ENCODE assay signal across 17 cellular contexts in genomic region chr20:51034461-51034860, GRCh38. TPM values are rescaled to one million over a fixed set of nuclear protein-coding genes. Genes with fewer than 3 reads are reported as not detected.
A peak's percentile ranks its signal among the peaks of the same experiment; 100 is the strongest.
DNase-seq lines count a peak whose midpoint lies in the region; ATAC-seq, FAIRE-seq and TF ChIP-seq lines count a peak whose summit lies in the region.
"Had no signal": no experiment of that assay in that cellular context is flagged by ENCODE, and none has a peak within 500 bp of the region (broad histone marks: within the 10 kb centered on the region; RNA-seq: fewer than 3 reads in every experiment).

No MANE protein-coding gene starts in this region.

- in situ Hi-C loops in IMR-90 (cut with MboI; ENCODE audit: low sequenced_read_pairs) = no loop called here
- in situ Hi-C loops in K562 (cut with MboI) = no loop called here

- peaks cover 0 to 41% (median 35%) of the 10 kb centered on the region in 3 donors for H3K27me3 Mint-ChIP-seq in naive B cell

- H3K79me1 ChIP-seq in IMR-90 (ENCODE audit: low read depth in 1 of 2, low read length in 2 of 2) = no peaks in the 10 kb centered on the region

- DNase-seq in IMR-90 (no peak), K562 (ENCODE audit: extremely low read depth in 1 of 4, low spot score in 3 of 4) (no peak), naive B cell (no peak), activated gamma-delta T cell (lab: John Stamatoyannopoulos, UW) (no peak), caudate nucleus (lab: John Stamatoyannopoulos, UW) (no peak)
- no peak for DNase-seq in stimulated activated CD4-positive, alpha-beta T cell treated with anti-CD3 and anti-CD28 coated beads, Interleukin-4, amount 100 ng/mL, for 24 hours
- DNase-seq: effector memory CD8-positive, alpha-beta T cell; left colon; NCI-H146; ovary; SHP77; testis had no signal

- H3K9me3 Mint-ChIP-seq in naive B cell = peaks cover 0 to 4% (median 2%) of the 10 kb centered on the region in 7 donors
- H3K9me3 Mint-ChIP-seq: effector memory CD8-positive, alpha-beta T cell had no signal

- peak overlapping the region; percentile 79 for H2AK5ac ChIP-seq in IMR-90 (ENCODE audit: low read depth, low read length)

- H3K9ac ChIP-seq in BLaER1 (peak overlapping the region; percentile 72), IMR-90 (ENCODE audit: low read depth, low read length) (no peak overlapping the region), K562 (ENCODE audit: insufficient read depth in 1 of 2, low read depth in 2 of 2, low read length in 2 of 2) (no peak overlapping the region)

- H3K4me2 ChIP-seq in BLaER1 (peak overlapping the region; percentile 91), IMR-90 (ENCODE audit: low read depth, low read length) (no peak overlapping the region), K562 (ENCODE audit: insufficient read depth, low read length) (no peak overlapping the region)

- H3K79me2 ChIP-seq in K562 (ENCODE audit: control insufficient read depth, insufficient read depth, low read length) = no peaks in the 10 kb centered on the region

- H3K4me1 ChIP-seq in BLaER1 (peaks cover 57% of the 10 kb centered on the region), IMR-90 (ENCODE audit: control insufficient read depth, insufficient read depth, low read length) (peaks cover 10% of the 10 kb centered on the region), K562 (replicated peaks in 1 of 2; ENCODE audit: control insufficient read depth in 2 of 2, insufficient read depth in 2 of 2, low read length in 2 of 2) (peaks cover 0 to 22% of the 10 kb centered on the region in 2 experiments; a peak in 3 of 5 replicates)
- H3K4me1 ChIP-seq: testis had no signal

- peak overlapping the region in 4 of 6 donors; percentile 2 to 91 (median 66) for H3K27ac Mint-ChIP-seq in naive B cell
- H3K27ac Mint-ChIP-seq: activated CD4-positive, alpha-beta T cell treated with anti-CD3 and anti-CD28 coated beads for 36 hours; effector memory CD8-positive, alpha-beta T cell; T-helper 2 cell treated with Interferon-gamma antibody and Interleukin-4, amounts not matched to agents 5 μg/mL and 100 μg/mL, for 36 hours had no signal

- TF ChIP-seq CTCF in IMR-90 (conservative IDR thresholded peaks at IDR 0.05; ENCODE audit: low read depth, low read length) (no peak), K562 (IDR thresholded peaks at IDR 0.05 in 2 of 3, conservative IDR thresholded peaks at IDR 0.05 in 1 of 3; ENCODE audit: insufficient read depth in 2 of 3, low read depth in 1 of 3, low read length in 3 of 3) (no peak)

- peak overlapping the region; percentile 98; the same call in 2 of the 3 replicates for H2BK15ac ChIP-seq in IMR-90 (ENCODE audit: low read depth, low read length)

- H2BK20ac ChIP-seq in IMR-90 (ENCODE audit: low read depth, low read length) = peak overlapping the region; percentile 98

- peak overlapping the region; percentile 36; the same call in 1 of the 2 replicates for H3K4me3 ChIP-seq in BLaER1
- no peak overlapping the region for H3K4me3 ChIP-seq in IMR-90 (ENCODE audit: insufficient read depth, low read depth, low read length)
- H3K4me3 ChIP-seq in K562 = no peak overlapping the region
- H3K4me3 ChIP-seq: ovary, testis had no signal

- H2BK120ac ChIP-seq in IMR-90 (ENCODE audit: low read depth, low read length) = peak overlapping the region; percentile 96

- no TSS peak for BruUV-seq in IMR-90 (replicated peaks; lab: Mats Ljungman, UMichigan)
- no TSS peak for BruUV-seq in K562 (replicated peaks; lab: Mats Ljungman, UMichigan)

- H4K8ac ChIP-seq in IMR-90 (ENCODE audit: low read depth in 2 of 2, low read length in 2 of 2) = peak overlapping the region; percentile 62 to 80

- 0 out of 2 replicates have a peak overlapping the region, but pooled peaks have one; percentile 22 for H3K56ac ChIP-seq in IMR-90 (ENCODE audit: extremely low read depth, insufficient read depth, low read length)

- H2AFZ ChIP-seq in IMR-90 (replicated peaks; ENCODE audit: low read length, poor library complexity) (peak overlapping the region; percentile 11), K562 (ENCODE audit: low read depth, low read length) (no peak overlapping the region)

- peak overlapping the region; percentile 22 for H2BK5ac ChIP-seq in IMR-90 (ENCODE audit: low read depth, low read length, poor library complexity, severe bottlenecking)

- peak overlapping the region in 6 of 8 donors; percentile 53 to 85 (median 80) for H3K4me3 Mint-ChIP-seq in naive B cell
- H3K4me3 Mint-ChIP-seq: activated CD4-positive, alpha-beta T cell treated with anti-CD3 and anti-CD28 coated beads for 36 hours; effector memory CD8-positive, alpha-beta T cell; T-helper 2 cell treated with Interferon-gamma antibody and Interleukin-4, amounts not matched to agents 5 μg/mL and 100 μg/mL, for 36 hours had no signal

- no peaks in the 10 kb centered on the region for H3K36me3 Mint-ChIP-seq in naive B cell

- intact Hi-C loops in IMR-90 (cut with micrococcal nuclease) (no loop called here), K562 (cut with micrococcal nuclease) (no loop called here)

- H3K4ac ChIP-seq in IMR-90 (ENCODE audit: low read depth, low read length) = peak overlapping the region; percentile 94

- H3K27ac ChIP-seq in BLaER1 = peak overlapping the region; percentile 90
- peak overlapping the region; percentile 33 for H3K27ac ChIP-seq in IMR-90 (ENCODE audit: insufficient read depth, low read length)
- H3K27ac ChIP-seq in K562 (ENCODE audit: extremely low read depth, low read depth, low read length) = no peak overlapping the region
- H3K27ac ChIP-seq in caudate nucleus (ENCODE audit: low read depth, low read length) = no peak overlapping the region
- H3K27ac ChIP-seq: ovary, testis had no signal

- H3K27me3 ChIP-seq in BLaER1 = no peaks in the 10 kb centered on the region
- peaks cover 7% of the 10 kb centered on the region; the same call in 1 of the 2 replicates for H3K27me3 ChIP-seq in IMR-90 (ENCODE audit: control insufficient read depth, insufficient read depth, low read length)
- peaks cover 2 to 16% of the 10 kb centered on the region in 2 experiments; a peak in 2 of 5 replicates for H3K27me3 ChIP-seq in K562 (ENCODE audit: control insufficient read depth in 2 of 2, insufficient read depth in 2 of 2, low read length in 2 of 2)
- H3K27me3 ChIP-seq: ovary, testis had no signal

- peak overlapping the region; percentile 82 for H3K14ac ChIP-seq in IMR-90 (replicated peaks; ENCODE audit: low read depth, low read length)

- dilution Hi-C loops in IMR-90 (cut with HindIII; ENCODE audit: low sequenced_read_pairs, unreplicated experiment) = no loop called here

- TF ChIP-seq POLR2A in IMR-90 (IDR thresholded peaks at IDR 0.05; ENCODE audit: low read depth, low read length) (no peak), K562 (conservative IDR thresholded peaks at IDR 0.05) (no peak)

- WGBS in IMR-90 (ENCODE audit: extremely low coverage in 2 of 2, insufficient read length in 1 of 2), 2 experiments = no CpG with 5 or more reads among the region's 2 CpGs
- WGBS in K562 (ENCODE audit: insufficient coverage, low coverage, missing lambda C conversion rate) = 5% methylated on average over 2 of the region's 2 CpGs

- H3K18ac ChIP-seq in IMR-90 (ENCODE audit: low read depth, low read length) = peak overlapping the region; percentile 79

- CTCF ChIA-PET in IMR-90 (lab: Yijun Ruan, JAX) (interaction anchor here (0.6 kb wide), 1 partner anchor 39 kb away, joined by 4 read pairs; no protein-coding TSS in a partner anchor), K562 (lab: Yijun Ruan, JAX; ENCODE audit: low intra/inter-chr PET ratio) (no interaction called here)

- H3K9me1 ChIP-seq in IMR-90 (ENCODE audit: insufficient read depth, low read length) (peaks cover 14% of the 10 kb centered on the region), K562 (ENCODE audit: control insufficient read depth, insufficient read depth, low read length) (no peaks in the 10 kb centered on the region)

- TF ChIP-seq RAD21 in IMR-90 (IDR thresholded peaks at IDR 0.05; ENCODE audit: low read length) = no peak
- TF ChIP-seq RAD21 in K562 (CRISPR knock-in tag; conservative IDR thresholded peaks at IDR 0.05 in 1 of 2, IDR thresholded peaks at IDR 0.05 in 1 of 2) = no peak

- peaks cover 8% of the 10 kb centered on the region; the same call in 1 of the 2 replicates for H3K9me3 ChIP-seq in BLaER1
- no peaks in the 10 kb centered on the region for H3K9me3 ChIP-seq in IMR-90 (ENCODE audit: control insufficient read depth, insufficient read depth, low read length)
- H3K9me3 ChIP-seq in K562 (replicated peaks; ENCODE audit: control insufficient read depth, insufficient read depth, low read depth, low read length) = no peaks in the 10 kb centered on the region
- H3K9me3 ChIP-seq: ovary, testis had no signal

- no peaks in the 10 kb centered on the region for H4K20me1 ChIP-seq in BLaER1
- H4K20me1 ChIP-seq in IMR-90 (ENCODE audit: insufficient read depth, low read length) = no peaks in the 10 kb centered on the region
- no peaks in the 10 kb centered on the region for H4K20me1 ChIP-seq in K562 (replicated peaks; ENCODE audit: control insufficient read depth, insufficient read depth, low read length)

- no peak for FAIRE-seq in K562 (lab: Jason Lieb, UNC)
- FAIRE-seq: GM18507 had no signal

- H2AK9ac ChIP-seq in IMR-90 (replicated peaks; ENCODE audit: low read depth, low read length, poor library complexity) = peak overlapping the region; percentile 4

- H4K91ac ChIP-seq in IMR-90 (ENCODE audit: insufficient read depth, low read depth, low read length) = peak overlapping the region; percentile 85

- H4K5ac ChIP-seq in IMR-90 (ENCODE audit: low read depth, low read length) = peak overlapping the region; percentile 91

- peaks cover 26 to 70% (median 27%) of the 10 kb centered on the region in 3 donors for H3K4me1 Mint-ChIP-seq in naive B cell

- POLR2A ChIA-PET in IMR-90 (lab: Charles Lee; ENCODE audit: unreplicated experiment) (no interaction called here), K562 (lab: Yijun Ruan, JAX) (interaction anchor here (0.6 to 1.4 kb wide), 6 partner anchors 15 to 42 kb away, joined by 3 read pairs; no protein-coding TSS in a partner anchor)

- no peak for ATAC-seq in IMR-90 (ENCODE audit: low read depth)
- no peak for ATAC-seq in K562
- no peak for ATAC-seq in naive B cell (ENCODE audit: low read depth in 2 of 2)
- no peak for ATAC-seq in GM18498 (IDR thresholded peaks at IDR 0.05; ENCODE audit: unreplicated experiment)
- ATAC-seq: effector memory CD8-positive, alpha-beta T cell; left colon had no signal

- H3K36me3 ChIP-seq in BLaER1 = no peaks in the 10 kb centered on the region
- H3K36me3 ChIP-seq in IMR-90 (ENCODE audit: control insufficient read depth, insufficient read depth, low read length) = no peaks in the 10 kb centered on the region
- no peaks in the 10 kb centered on the region for H3K36me3 ChIP-seq in K562 (ENCODE audit: control insufficient read depth, insufficient read depth, low read length)
- H3K36me3 ChIP-seq: ovary had no signal

- no peak for TF ChIP-seq EP300 in K562 (IDR thresholded peaks at IDR 0.05; ENCODE audit: low read length)

- H3K23ac ChIP-seq in IMR-90 (ENCODE audit: low read depth, low read length) = peak overlapping the region; percentile 69; the same call in 1 of the 2 replicates

RNA-seq across cellular contexts. Expression of gene KCNG1, which starts 11.6 kb away (rescaled TPM):
- total RNA-seq in IMR-90 (2012; rRNA removed) = 23.6 and 23.7 TPM in 2 replicates
- 51.4 and 54.6 TPM in 2 replicates for polyA plus RNA-seq in IMR-90 (2012; rRNA removed)
- 46.1 and 81.9 TPM in 2 replicates for polyA plus RNA-seq in IMR-90 (2012; cell fraction: cytosol; rRNA removed)
- polyA plus RNA-seq in IMR-90 (2012; cell fraction: nucleus; rRNA removed; ENCODE audit: low replicate concordance) = 44.6 and 106 TPM in 2 replicates
- 0.21 and 0.25 TPM in 2 replicates for total RNA-seq in K562 (2011; cell fraction: chromatin; rRNA removed; ENCODE audit: low replicate concordance)
- not detected in 2 replicates for total RNA-seq in K562 (2011; cell fraction: nucleolus; rRNA removed)
- total RNA-seq in K562 (2011; cell fraction: nucleoplasm; rRNA removed) = 0.44 and 0.69 TPM in 2 replicates
- total RNA-seq in K562 (2014; rRNA removed) = 0.09 and 0.94 TPM in 2 replicates
- total RNA-seq in K562 (2014; rRNA removed; fragmentation: Illumina TruSeq; extraction: Trizol) = 0.26 and 0.33 TPM in 2 replicates
- 0.11 and 0.22 TPM in 2 replicates for total RNA-seq in K562 (2015; rRNA removed; fragmentation: Illumina TruSeq; extraction: Trizol)
- 0.76 and 1.5 TPM in 2 replicates for total RNA-seq in K562 (2021)
- polyA plus RNA-seq in K562 (2011; rRNA removed) = not detected in 2 replicates
- 0.03 and 0.12 TPM in 2 replicates for polyA plus RNA-seq in K562 (2011; cell fraction: cytosol; rRNA removed)
- polyA plus RNA-seq in K562 (2011; cell fraction: nucleus; rRNA removed) = 0.11 TPM in 1 of 2 replicates, not detected in the other
- 0.52 and 13.7 TPM in 2 replicates for polyA plus RNA-seq in K562 (2012)
- polyA plus RNA-seq in K562 (2014; fragmentation: Illumina TruSeq; extraction: Trizol) = 0.12 and 0.29 TPM in 2 replicates
- polyA plus RNA-seq in K562 (2014; fragmentation: Nextera tagmentation; extraction: Ambion mirVana) = under 1 TPM in 1 of 2 experiments, not detected in 1; 0.06 TPM
- polyA plus RNA-seq in K562 (2014; rRNA removed) = 1.5 TPM in 2 replicates
- polyA minus RNA-seq in K562 (2011; rRNA and poly(A)+ RNA removed) = not detected in 2 replicates
- polyA minus RNA-seq in K562 (2011; cell fraction: cytosol; rRNA and poly(A)+ RNA removed) = not detected in 2 replicates
- polyA minus RNA-seq in K562 (2011; cell fraction: nucleus; rRNA and poly(A)+ RNA removed) = not detected in 2 replicates
- 100 to 1,000 TPM in 4 of 6 donors, 10 to 100 TPM in 2; 32.3 to 184 (median 107) TPM for polyA plus RNA-seq in naive B cell (ENCODE audit: low read depth in 6 of 6)

Comparison
In these comparisons a context has a peak if more than half of its experiments do, and no peak if none do; other contexts are left out.
1. H3K27ac ChIP-seq: peak in BLaER1 (single experiment) and IMR-90 (single experiment); none in K562 (single experiment) and caudate nucleus (single experiment).